Comparison of ENCODE assay signal across 8 cellular contexts in the genomic region with DNA sequence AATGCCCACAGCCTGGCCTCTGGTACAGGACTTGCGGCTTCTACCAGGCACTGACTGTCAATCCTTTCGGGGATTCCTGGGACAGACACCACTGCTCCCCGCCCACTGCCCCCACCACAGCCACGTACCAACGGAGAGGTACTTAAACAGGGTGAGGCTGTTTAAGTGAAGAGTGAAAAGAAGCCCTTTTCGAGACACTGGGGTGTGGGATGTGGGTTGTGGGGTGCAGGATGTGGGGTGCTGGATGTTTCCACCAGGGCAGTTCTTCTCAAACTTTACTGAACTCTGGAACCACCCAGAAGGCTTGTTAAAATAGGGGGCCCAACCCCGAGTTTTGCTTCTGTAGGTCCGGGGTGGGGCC. TPM values are rescaled to one million over a fixed set of nuclear protein-coding genes. Genes with fewer than 3 reads are reported as not detected.
DNase-seq lines count a peak whose midpoint lies in the region; ATAC-seq lines count a peak whose summit lies in the region.

No MANE protein-coding gene starts in this region.

- DNase-seq in activated T-helper 2 cell treated with anti-CD3 and anti-CD28 coated beads, Interferon-gamma antibody, Interleukin-2, Interleukin-4, amounts not matched to agents 10 μg/mL and 5 μg/mL and 100 μg/mL, durations not matched to agents 14 hours and 24 hours and 36 hours (ENCODE audit: low spot score), result peak; percentile 80
- DNase-seq in stimulated activated CD8-positive, alpha-beta memory T cell treated with anti-CD3 and anti-CD28 coated beads, Interleukin-15, amount 100 ng/mL, for 48 hours (ENCODE audit: low read depth in 2 of 2), result peak; percentile 38 to 47
- no peak for DNase-seq in middle frontal gyrus (ENCODE audit: extremely low spot score, low spot score)
- no peak for DNase-seq in NCI-H82 (lab: John Stamatoyannopoulos, UW)
- no peak for DNase-seq in GOT3 (lab: John Stamatoyannopoulos, UW)

- no peak overlapping the region for H3K9ac ChIP-seq in HUES6 (ENCODE audit: low read length)
- H3K9ac ChIP-seq in iPS-20b (ENCODE audit: low read depth, low read length), result no peak overlapping the region

- H3K4me1 Mint-ChIP-seq in activated T-helper 2 cell treated with anti-CD3 and anti-CD28 coated beads, Interferon-gamma antibody, Interleukin-2, Interleukin-4, amounts not matched to agents 10 μg/mL and 5 μg/mL and 100 μg/mL, durations not matched to agents 14 hours and 24 hours and 36 hours (ENCODE audit: low read depth), result peaks cover 52% of the 10 kb centered on the region

- H3K9me3 Mint-ChIP-seq in activated T-helper 2 cell treated with anti-CD3 and anti-CD28 coated beads, Interferon-gamma antibody, Interleukin-2, Interleukin-4, amounts not matched to agents 10 μg/mL and 5 μg/mL and 100 μg/mL, durations not matched to agents 14 hours and 24 hours and 36 hours, result no peaks in the 10 kb centered on the region

- H3K9me3 ChIP-seq in HUES6 (ENCODE audit: control insufficient read depth, insufficient read depth, low read depth, low read length) (no peaks in the 10 kb centered on the region), iPS-20b (ENCODE audit: insufficient read depth, low read depth, low read length) (no peaks in the 10 kb centered on the region)

- H3K4me3 Mint-ChIP-seq in activated T-helper 2 cell treated with anti-CD3 and anti-CD28 coated beads, Interferon-gamma antibody, Interleukin-2, Interleukin-4, amounts not matched to agents 10 μg/mL and 5 μg/mL and 100 μg/mL, durations not matched to agents 14 hours and 24 hours and 36 hours (ENCODE audit: low read depth), result peak overlapping the region; percentile 55

- H3K27me3 Mint-ChIP-seq in activated T-helper 2 cell treated with anti-CD3 and anti-CD28 coated beads, Interferon-gamma antibody, Interleukin-2, Interleukin-4, amounts not matched to agents 10 μg/mL and 5 μg/mL and 100 μg/mL, durations not matched to agents 14 hours and 24 hours and 36 hours (ENCODE audit: low read depth), result peaks cover 1% of the 10 kb centered on the region

- peaks cover 23% of the 10 kb centered on the region for H3K27me3 ChIP-seq in HUES6 (ENCODE audit: control insufficient read depth, insufficient read depth, low read length)
- peaks cover 37% of the 10 kb centered on the region for H3K27me3 ChIP-seq in iPS-20b (ENCODE audit: insufficient read depth, low read length)

- H3K36me3 ChIP-seq in HUES6 (ENCODE audit: control insufficient read depth, insufficient read depth, low read length) (no peaks in the 10 kb centered on the region), iPS-20b (ENCODE audit: insufficient read depth, low read depth, low read length) (no peaks in the 10 kb centered on the region)

- intact Hi-C loops in activated T-helper 2 cell treated with anti-CD3 and anti-CD28 coated beads, Interferon-gamma antibody, Interleukin-2, Interleukin-4, amounts not matched to agents 10 μg/mL and 5 μg/mL and 100 μg/mL, durations not matched to agents 14 hours and 24 hours and 36 hours (cut with micrococcal nuclease), result loop anchor here (2.0 kb wide), 1 partner anchor 169 kb away; the partner anchor contains the start of gene RTL6

- no peak overlapping the region for H3K27ac ChIP-seq in HUES6 (ENCODE audit: low read depth, low read length)
- H3K27ac ChIP-seq in iPS-20b (ENCODE audit: low read length), result no peak overlapping the region

- ATAC-seq in HG02938 (IDR thresholded peaks at IDR 0.05; ENCODE audit: unreplicated experiment), result no peak

- H3K36me3 Mint-ChIP-seq in activated T-helper 2 cell treated with anti-CD3 and anti-CD28 coated beads, Interferon-gamma antibody, Interleukin-2, Interleukin-4, amounts not matched to agents 10 μg/mL and 5 μg/mL and 100 μg/mL, durations not matched to agents 14 hours and 24 hours and 36 hours (ENCODE audit: low read depth), result no peaks in the 10 kb centered on the region

- H3K27ac Mint-ChIP-seq in activated T-helper 2 cell treated with anti-CD3 and anti-CD28 coated beads, Interferon-gamma antibody, Interleukin-2, Interleukin-4, amounts not matched to agents 10 μg/mL and 5 μg/mL and 100 μg/mL, durations not matched to agents 14 hours and 24 hours and 36 hours, result peak overlapping the region; percentile 56

- H3K4me1 ChIP-seq in HUES6 (ENCODE audit: control insufficient read depth, insufficient read depth, low read length), result peaks cover 3% of the 10 kb centered on the region
- no peaks in the 10 kb centered on the region for H3K4me1 ChIP-seq in iPS-20b (ENCODE audit: insufficient read depth, low read length)

- H3K4me3 ChIP-seq in HUES6 (ENCODE audit: low read depth, low read length) (peak overlapping the region; percentile 61), iPS-20b (ENCODE audit: low read length) (peak overlapping the region; percentile 69)

RNA-seq across cellular contexts. Expression of gene PRR5, which starts 34.2 kb away (rescaled TPM):
- total RNA-seq in activated T-helper 2 cell treated with anti-CD3 and anti-CD28 coated beads, Interferon-gamma antibody, Interleukin-2, Interleukin-4, amounts not matched to agents 10 μg/mL and 5 μg/mL and 100 μg/mL, durations not matched to agents 14 hours and 24 hours and 36 hours, result 19.8 TPM in 2 replicates

Comparison
In these comparisons a context has a peak if more than half of its experiments do, and no peak if none do; other contexts are left out.
1. DNase-seq: peak in activated T-helper 2 cell treated with anti-CD3 and anti-CD28 coated beads, Interferon-gamma antibody, Interleukin-2, Interleukin-4, amounts not matched to agents 10 μg/mL and 5 μg/mL and 100 μg/mL, durations not matched to agents 14 hours and 24 hours and 36 hours (single experiment) and stimulated activated CD8-positive, alpha-beta memory T cell treated with anti-CD3 and anti-CD28 coated beads, Interleukin-15, amount 100 ng/mL, for 48 hours (2 of 2); none in middle frontal gyrus (single experiment), NCI-H82 (single experiment) and GOT3 (single experiment).